Comparison of ENCODE assay signal across 8 cellular contexts in the genomic region with DNA sequence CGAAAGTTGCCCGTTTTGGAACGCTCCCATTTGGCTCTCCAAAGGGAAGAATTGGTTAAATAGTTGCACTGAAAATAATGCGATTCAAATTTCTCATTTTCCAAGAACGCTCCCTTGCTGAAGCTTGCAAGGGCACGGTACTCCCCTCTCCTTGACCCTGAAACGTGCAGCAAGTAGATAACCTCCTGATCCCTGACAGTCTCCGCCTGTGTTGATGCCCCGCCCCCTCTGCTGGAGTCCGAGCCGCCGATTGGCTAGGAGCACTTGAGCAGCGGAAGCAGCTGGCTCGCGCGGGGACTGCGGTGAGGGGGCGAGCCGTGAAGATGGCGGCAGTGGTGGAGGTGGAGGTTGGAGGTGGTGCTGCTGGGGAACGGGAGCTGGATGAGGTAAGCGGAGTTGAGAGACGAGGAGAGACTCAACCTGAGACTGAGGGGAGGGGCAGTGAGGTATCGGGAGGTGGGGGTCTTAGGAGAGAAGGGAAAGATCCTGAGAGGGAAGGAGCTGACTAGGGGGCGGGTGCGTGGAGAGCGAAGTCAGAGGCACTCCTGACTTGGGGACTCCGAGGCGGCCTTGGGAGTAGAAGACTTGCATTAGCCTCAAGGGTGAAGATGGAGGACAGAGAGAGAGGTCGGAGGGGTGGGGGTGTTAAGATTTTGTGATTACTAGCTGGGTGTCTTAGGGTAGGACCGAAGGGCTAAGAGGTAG. TPM values are rescaled to one million over a fixed set of nuclear protein-coding genes. Genes with fewer than 3 reads are reported as not detected.
DNase-seq lines count a peak whose midpoint lies in the region; ATAC-seq, FAIRE-seq and TF ChIP-seq lines count a peak whose summit lies in the region.

A gene (plus strand): TSS at position 308 of the 705 bp plus-strand sequence. CDS start 16 bp downstream, at position 324.

- H3K27ac Mint-ChIP-seq in T-helper 2 cell treated with Interferon-gamma antibody and Interleukin-4, amounts not matched to agents 5 μg/mL and 100 μg/mL, for 36 hours, result peak within 1 kb of the TSS; percentile 98
- H3K27ac Mint-ChIP-seq in astrocyte (ENCODE audit: unreplicated experiment), result peak within 1 kb of the TSS; percentile 92

- peak within 1 kb of the TSS; percentile 89 for H3K4me2 ChIP-seq in astrocyte (ENCODE audit: low read length)

- H2AFZ ChIP-seq in astrocyte (ENCODE audit: low read depth, low read length), result peak within 1 kb of the TSS; percentile 96

- no peaks in the 10 kb centered on the region for H3K36me3 ChIP-seq in astrocyte (ENCODE audit: insufficient read depth, low read length)

- ATAC-seq in GM18499 (IDR thresholded peaks at IDR 0.05; ENCODE audit: insufficient read depth, unreplicated experiment) (peak; percentile 61), HG02970 (IDR thresholded peaks at IDR 0.05; ENCODE audit: low FRiP score, unreplicated experiment) (peak; percentile 71)

- peaks cover 47% of the 10 kb centered on the region for H4K20me1 ChIP-seq in astrocyte (ENCODE audit: insufficient read depth, low read length)

- peak within 1 kb of the TSS; percentile 95 for H3K4me3 ChIP-seq in astrocyte (ENCODE audit: insufficient read depth, low read depth, low read length)

- H3K36me3 Mint-ChIP-seq in T-helper 2 cell treated with Interferon-gamma antibody and Interleukin-4, amounts not matched to agents 5 μg/mL and 100 μg/mL, for 36 hours (ENCODE audit: low read depth), result peaks cover 8% of the 10 kb centered on the region
- H3K36me3 Mint-ChIP-seq in astrocyte (ENCODE audit: low read depth, unreplicated experiment), result peaks cover 2% of the 10 kb centered on the region

- peak within 1 kb of the TSS; percentile 93 for H3K9ac ChIP-seq in astrocyte (ENCODE audit: low read length)

- H3K79me2 ChIP-seq in astrocyte (ENCODE audit: insufficient read depth, low read length), result peaks cover 67% of the 10 kb centered on the region

- H3K4me1 Mint-ChIP-seq in T-helper 2 cell treated with Interferon-gamma antibody and Interleukin-4, amounts not matched to agents 5 μg/mL and 100 μg/mL, for 36 hours (ENCODE audit: low read depth), result peaks cover 31% of the 10 kb centered on the region
- H3K4me1 Mint-ChIP-seq in astrocyte (ENCODE audit: low read depth, unreplicated experiment), result peaks cover 25% of the 10 kb centered on the region

- no peak for TF ChIP-seq CTCF in astrocyte (IDR thresholded peaks at IDR 0.05; ENCODE audit: insufficient read depth, low read depth, low read length)

- no peaks in the 10 kb centered on the region for H3K9me3 Mint-ChIP-seq in T-helper 2 cell treated with Interferon-gamma antibody and Interleukin-4, amounts not matched to agents 5 μg/mL and 100 μg/mL, for 36 hours
- H3K9me3 Mint-ChIP-seq in astrocyte (ENCODE audit: unreplicated experiment), result no peaks in the 10 kb centered on the region

- no peaks in the 10 kb centered on the region for H3K27me3 ChIP-seq in astrocyte (ENCODE audit: insufficient read depth, low read length)

- no peaks in the 10 kb centered on the region for H3K9me3 ChIP-seq in astrocyte (ENCODE audit: insufficient read depth, low read depth, low read length)

- H3K27ac ChIP-seq in astrocyte (ENCODE audit: low read depth, low read length), result peak within 1 kb of the TSS; percentile 96

- peak within 1 kb of the TSS; percentile 95 for H3K4me3 Mint-ChIP-seq in T-helper 2 cell treated with Interferon-gamma antibody and Interleukin-4, amounts not matched to agents 5 μg/mL and 100 μg/mL, for 36 hours
- H3K4me3 Mint-ChIP-seq in astrocyte (ENCODE audit: unreplicated experiment), result peak within 1 kb of the TSS; percentile 100

- H3K27me3 Mint-ChIP-seq in T-helper 2 cell treated with Interferon-gamma antibody and Interleukin-4, amounts not matched to agents 5 μg/mL and 100 μg/mL, for 36 hours (ENCODE audit: low read depth), result no peaks in the 10 kb centered on the region
- no peaks in the 10 kb centered on the region for H3K27me3 Mint-ChIP-seq in astrocyte (ENCODE audit: low read depth, unreplicated experiment)

- DNase-seq in NCI-H1930 (lab: John Stamatoyannopoulos, UW), result peak; percentile 91 to 92
- peak; percentile 98 for DNase-seq in T-helper 2 cell treated with Interferon-gamma antibody and Interleukin-4, amounts not matched to agents 5 μg/mL and 100 μg/mL, for 36 hours (ENCODE audit: low spot score)
- DNase-seq in astrocyte (ENCODE audit: low read depth), result peak; percentile 90
- peak; percentile 95 for DNase-seq in hepatic stellate cell (ENCODE audit: low spot score)
- DNase-seq in renal cortical epithelial cell (ENCODE audit: low read depth), result peak; percentile 87
- DNase-seq in cortex of kidney (lab: John Stamatoyannopoulos, UW), result no peak

- H3K4me1 ChIP-seq in astrocyte (ENCODE audit: insufficient read depth, low read length), result peaks cover 34% of the 10 kb centered on the region

- FAIRE-seq in astrocyte (lab: Jason Lieb, UNC), result no peak

RNA-seq across cellular contexts. Expression of the gene that starts here (rescaled TPM):
- total RNA-seq in astrocyte (62.3 and 73.4 TPM in 2 replicates), renal cortical epithelial cell (44.1 and 84.4 TPM in 2 replicates)
